In the genomic region with DNA sequence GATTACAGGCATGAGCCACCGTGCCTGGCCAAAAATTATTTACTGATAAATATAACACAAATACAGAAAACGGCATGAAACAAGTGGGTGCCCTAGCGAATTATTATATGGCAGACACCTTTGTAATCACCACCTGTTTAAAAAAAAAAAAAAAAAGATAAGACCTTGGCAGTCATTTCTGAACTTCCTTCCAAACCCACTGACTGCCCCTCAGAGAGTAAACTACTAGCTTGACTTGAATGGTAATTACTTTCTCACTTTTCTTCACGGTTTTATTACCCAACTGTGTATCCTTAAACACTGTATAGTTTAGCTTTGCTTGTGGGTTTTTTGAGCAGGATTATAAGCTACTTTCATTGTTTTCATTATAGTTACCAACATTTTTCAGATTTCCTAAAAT, we compare ENCODE assay signal across 15 cellular contexts.
"Had no signal": no experiment of that assay in that cellular context is flagged by ENCODE, and none has a peak within 500 bp of the region (broad histone marks: within the 10 kb centered on the region; RNA-seq: fewer than 3 reads in every experiment).

No MANE protein-coding gene starts in this region.

- H3K27ac Mint-ChIP-seq: activated B cell treated with CpG ODN at 0.5 μM for 24 hours had no signal

- H3K9me3 ChIP-seq: adrenal gland, colonic mucosa, heart right ventricle, left ventricle myocardium inferior, pancreas, tibial artery, vagina had no signal

- H3K4me3 ChIP-seq: adrenal gland, colonic mucosa, heart right ventricle, left ventricle myocardium inferior, pancreas, tibial artery, vagina had no signal

- H3K27ac ChIP-seq: adrenal gland, colonic mucosa, heart right ventricle, left ventricle myocardium inferior, pancreas, tibial artery, vagina had no signal

- DNase-seq: activated B cell treated with CpG ODN at 0.5 μM for 24 hours; activated CD4-positive, alpha-beta T cell treated with anti-CD3 and anti-CD28 coated beads, Interleukin-2, amount 50 U/mL, for 4 hours; activated gamma-delta T cell; adrenal gland; colonic mucosa; effector CD4-positive, alpha-beta T cell; heart right ventricle; left ventricle myocardium inferior; mesenchymal stem cell; pancreas; stimulated activated CD4-positive, alpha-beta T cell treated with anti-CD3 and anti-CD28 coated beads, Interleukin-2, amount 100 ng/mL, for 48 hours; tibial artery had no signal

- H3K27me3 ChIP-seq: adrenal gland, colonic mucosa, heart right ventricle, pancreas, tibial artery, vagina had no signal

- H3K4me3 Mint-ChIP-seq: activated B cell treated with CpG ODN at 0.5 μM for 24 hours; neural crest cell; T-helper 1 cell treated with Interleukin-12 subunit alpha and Interleukin-12 subunit beta and Interleukin-4 antibody, amounts not matched to agents 30 μg/mL and 1 μg/mL, for 36 hours had no signal

- H3K4me1 ChIP-seq: adrenal gland, colonic mucosa, heart right ventricle, left ventricle myocardium inferior, tibial artery, vagina had no signal

- H3K36me3 ChIP-seq: adrenal gland, colonic mucosa, left ventricle myocardium inferior, pancreas, vagina had no signal

- H3K27me3 Mint-ChIP-seq: activated B cell treated with CpG ODN at 0.5 μM for 24 hours had no signal

- H3K9me3 Mint-ChIP-seq: activated B cell treated with CpG ODN at 0.5 μM for 24 hours, neural crest cell had no signal

- ATAC-seq: heart right ventricle, pancreas had no signal
